Comparison of ENCODE assay signal across 17 cellular contexts in the genomic region with DNA sequence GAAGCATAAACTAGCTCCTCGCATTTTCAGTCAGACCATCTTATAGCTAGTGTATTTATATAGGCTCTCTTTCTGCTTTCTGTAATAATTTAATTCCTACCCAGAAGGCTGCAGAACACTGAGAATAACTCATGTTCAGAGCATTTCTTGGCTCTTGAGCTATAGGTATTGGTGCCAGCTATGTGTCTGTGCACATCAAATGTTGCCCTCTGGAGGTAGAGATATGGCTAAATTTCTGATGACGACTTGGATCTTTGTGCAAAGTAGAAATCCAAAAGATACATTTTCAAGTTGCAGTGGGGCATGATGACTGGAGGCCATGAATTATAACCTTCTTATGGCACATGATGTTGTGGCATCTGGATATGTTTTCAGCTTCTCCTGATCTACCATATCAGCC.
DNase-seq lines count a peak whose midpoint lies in the region; ATAC-seq, FAIRE-seq and TF ChIP-seq lines count a peak whose summit lies in the region.
"Had no signal": no experiment of that assay in that cellular context is flagged by ENCODE, and none has a peak within 500 bp of the region (broad histone marks: within the 10 kb centered on the region; RNA-seq: fewer than 3 reads in every experiment).

No MANE protein-coding gene starts in this region.

- no TSS peak for BruUV-seq in MCF 10A (replicated peaks; lab: Mats Ljungman, UMichigan)

- intact Hi-C loops in MCF 10A (cut with micrococcal nuclease), result loop anchor here (1.0 kb wide), 1 partner anchor 315 kb away; no protein-coding TSS in a partner anchor
- intact Hi-C loops in breast epithelium (cut with DNase I; ENCODE audit: low total_unique reads), result no loop called here

- H3K36me3 ChIP-seq in breast epithelium (no peaks in the 10 kb centered on the region), RWPE2 (ENCODE audit: low read depth) (no peaks in the 10 kb centered on the region), small intestine (ENCODE audit: control insufficient read depth in 2 of 2, insufficient read depth in 2 of 2, low read length in 2 of 2) (peaks cover 0 to 12% of the 10 kb centered on the region in 2 donors)

- TF ChIP-seq POLR2A in breast epithelium (IDR thresholded peaks at IDR 0.05), result no peak

- WGBS in small intestine, 3 donors, result 83 to 91% (median 86%) methylated on average over 2 of the region's 2 CpGs

- ATAC-seq in RWPE2 (ENCODE audit: low read depth) (no peak), HG03025 (IDR thresholded peaks at IDR 0.05; ENCODE audit: low FRiP score, unreplicated experiment) (no peak)
- ATAC-seq: Right ventricle myocardium inferior had no signal

- H3K4me1 Mint-ChIP-seq in MCF 10A (ENCODE audit: insufficient read depth, unreplicated experiment), result no peaks in the 10 kb centered on the region

- no peak for FAIRE-seq in small intestine (lab: Jason Lieb, UNC)
- FAIRE-seq: frontal cortex had no signal

- POLR2A ChIA-PET in MCF 10A (lab: Yijun Ruan, JAX), result interaction anchor here (1.0 to 1.2 kb wide), 2 partner anchors 36 to 102 kb away, joined by 3 to 7 read pairs; no protein-coding TSS in a partner anchor

- H3K4me3 ChIP-seq in breast epithelium (no peak overlapping the region), RWPE2 (ENCODE audit: severe bottlenecking) (no peak overlapping the region), small intestine (ENCODE audit: low read depth in 1 of 2, low read length in 2 of 2) (no peak overlapping the region)

- CTCF ChIA-PET in MCF 10A (lab: Yijun Ruan, JAX), result interaction anchor here (0.5 to 1.3 kb wide), 5 partner anchors 14 to 850 kb away, joined by 3 to 5 read pairs (median 3); no protein-coding TSS in a partner anchor

- peaks cover 8% of the 10 kb centered on the region for H3K36me3 Mint-ChIP-seq in MCF 10A (ENCODE audit: insufficient read depth, unreplicated experiment)

- no peaks in the 10 kb centered on the region for H3K27me3 Mint-ChIP-seq in MCF 10A (ENCODE audit: insufficient read depth, unreplicated experiment)

- TF ChIP-seq CTCF in MCF 10A (IDR thresholded peaks at IDR 0.05; ENCODE audit: unreplicated experiment) (no peak), breast epithelium (IDR thresholded peaks at IDR 0.05) (no peak), RWPE2 (IDR thresholded peaks at IDR 0.05; ENCODE audit: poor library complexity, severe bottlenecking) (peak; percentile 57)

- no peaks in the 10 kb centered on the region for H3K9me3 Mint-ChIP-seq in MCF 10A (ENCODE audit: unreplicated experiment)
- H3K9me3 Mint-ChIP-seq: T-helper 2 cell treated with Interferon-gamma antibody and Interleukin-4, amounts not matched to agents 5 μg/mL and 100 μg/mL, for 36 hours had no signal

- H3K9me3 ChIP-seq in breast epithelium (no peaks in the 10 kb centered on the region), RWPE2 (ENCODE audit: severe bottlenecking) (no peaks in the 10 kb centered on the region), small intestine (ENCODE audit: control insufficient read depth, low read depth) (no peaks in the 10 kb centered on the region)

- H3K4me3 Mint-ChIP-seq in MCF 10A (ENCODE audit: unreplicated experiment), result no peak overlapping the region
- H3K4me3 Mint-ChIP-seq: activated T-helper 1 cell treated with anti-CD3 and anti-CD28 coated beads, Interleukin-12 subunit alpha, Interleukin-12 subunit beta, Interleukin-2, Interleukin-4 antibody, amounts not matched to agents 30 ng/mL and 10 ng/mL and 1 ng/mL, durations not matched to agents 14 hours and 24 hours and 36 hours; T-helper 2 cell treated with Interferon-gamma antibody and Interleukin-4, amounts not matched to agents 5 μg/mL and 100 μg/mL, for 36 hours had no signal

- no peak overlapping the region for H3K27ac ChIP-seq in breast epithelium
- H3K27ac ChIP-seq in RWPE2 (ENCODE audit: poor library complexity, severe bottlenecking), result no peak overlapping the region
- no peak overlapping the region for H3K27ac ChIP-seq in small intestine (ENCODE audit: low read depth in 1 of 2, low read length in 1 of 2)

- no peaks in the 10 kb centered on the region for H3K4me1 ChIP-seq in breast epithelium
- no peaks in the 10 kb centered on the region for H3K4me1 ChIP-seq in RWPE2 (ENCODE audit: insufficient read depth, poor library complexity, severe bottlenecking)
- no peaks in the 10 kb centered on the region for H3K4me1 ChIP-seq in small intestine (ENCODE audit: control insufficient read depth in 2 of 2, insufficient read depth in 1 of 2, low read depth in 1 of 2, low read length in 1 of 2)

- H3K27ac Mint-ChIP-seq in MCF 10A (ENCODE audit: low read depth, unreplicated experiment), result no peak overlapping the region
- H3K27ac Mint-ChIP-seq: activated T-helper 1 cell treated with anti-CD3 and anti-CD28 coated beads, Interleukin-12 subunit alpha, Interleukin-12 subunit beta, Interleukin-2, Interleukin-4 antibody, amounts not matched to agents 30 ng/mL and 10 ng/mL and 1 ng/mL, durations not matched to agents 14 hours and 24 hours and 36 hours; T-helper 2 cell treated with Interferon-gamma antibody and Interleukin-4, amounts not matched to agents 5 μg/mL and 100 μg/mL, for 36 hours had no signal

- H3K27me3 ChIP-seq in breast epithelium (no peaks in the 10 kb centered on the region), RWPE2 (ENCODE audit: insufficient read depth, poor library complexity, severe bottlenecking) (no peaks in the 10 kb centered on the region), small intestine (ENCODE audit: control insufficient read depth in 2 of 2, insufficient read depth in 2 of 2, low read length in 2 of 2) (no peaks in the 10 kb centered on the region)

- DNase-seq in MCF 10A (ENCODE audit: unreplicated experiment) (peak; percentile 5), breast epithelium (ENCODE audit: low spot score in 2 of 2) (no peak), RWPE2 (ENCODE audit: low spot score) (no peak), fibroblast of peridontal ligament (ENCODE audit: extremely low read depth) (peak; percentile 60), small intestine (peak; percentile 3), retina (no peak), C1 segment of cervical spinal cord (lab: John Stamatoyannopoulos, UW) (no peak)
- DNase-seq: activated CD4-positive, alpha-beta T cell treated with anti-CD3 and anti-CD28 coated beads, Interleukin-2, amount 50 U/mL, for 48 hours; DMS 273 treated with DMSO at 0.1 percent for 48 hours; NCI-H187 treated with DMSO at 0.1 percent for 48 hours; occipital lobe; stimulated activated CD4-positive, alpha-beta T cell treated with anti-CD3 and anti-CD28 coated beads, Interleukin-12 subunit alpha, Interleukin-12 subunit beta, amount 100 ng/mL, for 4 hours had no signal

Comparison
In these comparisons a context has a peak if more than half of its experiments do, and no peak if none do; other contexts are left out.
1. DNase-seq: peak in MCF 10A (single experiment), fibroblast of peridontal ligament (single experiment) and small intestine (single experiment); none in breast epithelium (0 of 2), RWPE2 (single experiment), retina (single experiment) and C1 segment of cervical spinal cord (0 of 14).